Comparison of ENCODE assay signal across 8 cellular contexts in genomic region chrX:47581731-47582647, GRCh38.
DNase-seq lines count a peak whose midpoint lies in the region; ATAC-seq and TF ChIP-seq lines count a peak whose summit lies in the region.

Gene TIMP1, plus strand, starts transcription at chrX:47582436. Its CDS starts 980 bp downstream, at chrX:47583416.

- H3K9me3 ChIP-seq in neuron (ENCODE audit: low read length): no peaks in the 10 kb centered on the region
- no peaks in the 10 kb centered on the region for H3K9me3 ChIP-seq in stomach smooth muscle (ENCODE audit: control insufficient read depth in 2 of 2, low read length in 2 of 2)

- peaks cover 3% of the 10 kb centered on the region for H3K36me3 ChIP-seq in neuron (ENCODE audit: insufficient read depth, low read length)
- H3K36me3 ChIP-seq in stomach smooth muscle (ENCODE audit: control insufficient read depth in 2 of 2, insufficient read depth in 2 of 2, low read length in 2 of 2): peaks cover 0 to 2% of the 10 kb centered on the region in 2 donors

- H3K4me1 ChIP-seq in neuron (ENCODE audit: insufficient read depth, low read length): no peaks in the 10 kb centered on the region
- peaks cover 11% of the 10 kb centered on the region for H3K4me1 ChIP-seq in stomach smooth muscle (ENCODE audit: control insufficient read depth, insufficient read depth, low read length)

- ATAC-seq in GM19324 (IDR thresholded peaks at IDR 0.05; ENCODE audit: low FRiP score, unreplicated experiment) (peak; percentile 66), HG03457 (IDR thresholded peaks at IDR 0.05; ENCODE audit: unreplicated experiment) (peak; percentile 86)

- DNase-seq in AG09319 (ENCODE audit: extremely low read depth, low read depth) (peak; percentile 78), SHP77 treated with DMSO at 0.1 percent for 48 hours (lab: John Stamatoyannopoulos, UW) (peak; percentile 8), activated gamma-delta T cell treated with Interleukin-2 at 50 U/mL for 16 hours (peak; percentile 75), foreskin fibroblast (peak; percentile 93 to 96)

- peak within 1 kb of the TSS; percentile 72 to 85 for H3K9ac ChIP-seq in stomach smooth muscle (ENCODE audit: low read length in 2 of 2)

- H3K27me3 ChIP-seq in neuron (ENCODE audit: insufficient read depth, low read length) (peaks cover 3% of the 10 kb centered on the region), stomach smooth muscle (ENCODE audit: control insufficient read depth in 1 of 2, insufficient read depth in 2 of 2, low read length in 2 of 2) (peaks cover 0 to 4% of the 10 kb centered on the region in 2 donors)

- TF ChIP-seq CTCF in AG09319 (IDR thresholded peaks at IDR 0.05; ENCODE audit: low read depth, low read length) (no peak), foreskin fibroblast (IDR thresholded peaks at IDR 0.05; ENCODE audit: low read depth, low read length) (no peak)

- H3K4me3 ChIP-seq in foreskin fibroblast (ENCODE audit: low read depth in 1 of 2, low read length in 2 of 2): peak within 1 kb of the TSS; percentile 70 to 75
- peak within 1 kb of the TSS; percentile 59 for H3K4me3 ChIP-seq in neuron (ENCODE audit: low read length)
- peak within 1 kb of the TSS; percentile 57 to 72 for H3K4me3 ChIP-seq in stomach smooth muscle (ENCODE audit: low read length in 2 of 2)

- H2AFZ ChIP-seq in neuron (ENCODE audit: low read depth, low read length): no peak within 1 kb of the TSS

- peak within 1 kb of the TSS; percentile 66 for H3K27ac ChIP-seq in stomach smooth muscle (ENCODE audit: low read length)

Comparison
In these comparisons a context has a peak if more than half of its experiments do, and no peak if none do; other contexts are left out.
1. Peak in every context shown above with its lines: DNase-seq, ATAC-seq, H3K4me3 ChIP-seq and H3K27ac ChIP-seq.
2. DNase-seq: peak in every context shown above with its lines; median percentile 94 in foreskin fibroblast; 78 in AG09319; 75 in activated gamma-delta T cell treated with Interleukin-2 at 50 U/mL for 16 hours; 8 in SHP77 treated with DMSO at 0.1 percent for 48 hours.